1 cellular context compared by ENCODE assay signal in the genomic region with DNA sequence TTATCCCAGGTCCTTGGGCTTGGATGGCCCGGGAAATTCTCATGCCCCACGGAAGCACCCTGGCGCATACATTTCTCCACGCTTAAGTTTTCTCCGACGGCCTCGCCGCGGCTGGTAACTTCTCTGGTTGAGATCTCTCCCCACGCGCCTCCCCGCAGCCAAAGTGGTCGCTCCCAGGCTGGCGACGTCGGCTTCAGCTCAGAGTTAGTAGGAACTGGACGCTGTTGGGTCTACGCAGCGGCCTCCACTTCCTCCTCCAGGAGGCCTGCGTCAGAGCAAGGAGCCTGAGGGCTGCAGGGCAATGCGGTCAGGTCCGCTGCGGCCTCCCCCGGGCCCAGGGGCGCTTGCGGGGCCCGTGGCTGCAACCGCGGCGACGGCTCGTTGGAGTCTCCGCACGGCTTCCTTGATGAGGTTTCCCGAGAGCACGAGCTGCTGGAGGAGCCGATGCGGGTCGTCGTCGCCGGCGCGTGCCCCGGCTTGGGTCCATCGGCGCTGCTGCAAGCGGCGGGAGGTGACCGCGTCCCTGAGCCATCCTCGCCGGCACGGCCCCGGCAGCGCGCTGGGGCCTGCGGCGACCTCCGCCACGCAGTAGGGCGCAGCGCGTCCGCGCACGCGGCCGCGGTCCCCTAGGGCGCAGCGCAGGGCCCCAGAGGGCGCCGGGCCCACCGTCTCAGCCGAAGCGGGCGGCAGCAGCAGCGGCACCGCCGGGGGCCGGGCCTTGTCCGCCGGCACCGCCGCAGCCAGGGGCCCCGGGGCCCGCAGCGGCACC.
TF ChIP-seq lines count a peak whose summit lies in the region.

No MANE protein-coding gene starts in this region.

TF ChIP-seq in SK-N-SH, 30 proteins besides CTCF, POLR2A, EP300 and RAD21 (continued from another document):
- TF ChIP-seq CHD2 (IDR thresholded peaks at IDR 0.05; ENCODE audit: low read length, partially characterized antibody): no peak
- no peak for TF ChIP-seq POLR2AphosphoS5 (IDR thresholded peaks at IDR 0.05; ENCODE audit: low read depth, low read length)
- TF ChIP-seq, protein P1, sequence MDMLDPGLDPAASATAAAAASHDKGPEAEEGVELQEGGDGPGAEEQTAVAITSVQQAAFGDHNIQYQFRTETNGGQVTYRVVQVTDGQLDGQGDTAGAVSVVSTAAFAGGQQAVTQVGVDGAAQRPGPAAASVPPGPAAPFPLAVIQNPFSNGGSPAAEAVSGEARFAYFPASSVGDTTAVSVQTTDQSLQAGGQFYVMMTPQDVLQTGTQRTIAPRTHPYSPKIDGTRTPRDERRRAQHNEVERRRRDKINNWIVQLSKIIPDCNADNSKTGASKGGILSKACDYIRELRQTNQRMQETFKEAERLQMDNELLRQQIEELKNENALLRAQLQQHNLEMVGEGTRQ (IDR thresholded peaks at IDR 0.05; ENCODE audit: borderline replicate concordance, low read depth, low read length): no peak
- TF ChIP-seq, protein P2, sequence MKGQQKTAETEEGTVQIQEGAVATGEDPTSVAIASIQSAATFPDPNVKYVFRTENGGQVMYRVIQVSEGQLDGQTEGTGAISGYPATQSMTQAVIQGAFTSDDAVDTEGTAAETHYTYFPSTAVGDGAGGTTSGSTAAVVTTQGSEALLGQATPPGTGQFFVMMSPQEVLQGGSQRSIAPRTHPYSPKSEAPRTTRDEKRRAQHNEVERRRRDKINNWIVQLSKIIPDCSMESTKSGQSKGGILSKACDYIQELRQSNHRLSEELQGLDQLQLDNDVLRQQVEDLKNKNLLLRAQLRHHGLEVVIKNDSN (IDR thresholded peaks at IDR 0.05; ENCODE audit: borderline replicate concordance, low read depth): no peak
- no peak for TF ChIP-seq GATA2 (CRISPR knock-in tag; IDR thresholded peaks at IDR 0.05)
- TF ChIP-seq FOXM1 (IDR thresholded peaks at IDR 0.05; ENCODE audit: low read depth): no peak
- no peak for TF ChIP-seq EZH2phosphoT487 (IDR thresholded peaks at IDR 0.05; ENCODE audit: borderline replicate concordance, low read depth)
- TF ChIP-seq, protein P3, sequence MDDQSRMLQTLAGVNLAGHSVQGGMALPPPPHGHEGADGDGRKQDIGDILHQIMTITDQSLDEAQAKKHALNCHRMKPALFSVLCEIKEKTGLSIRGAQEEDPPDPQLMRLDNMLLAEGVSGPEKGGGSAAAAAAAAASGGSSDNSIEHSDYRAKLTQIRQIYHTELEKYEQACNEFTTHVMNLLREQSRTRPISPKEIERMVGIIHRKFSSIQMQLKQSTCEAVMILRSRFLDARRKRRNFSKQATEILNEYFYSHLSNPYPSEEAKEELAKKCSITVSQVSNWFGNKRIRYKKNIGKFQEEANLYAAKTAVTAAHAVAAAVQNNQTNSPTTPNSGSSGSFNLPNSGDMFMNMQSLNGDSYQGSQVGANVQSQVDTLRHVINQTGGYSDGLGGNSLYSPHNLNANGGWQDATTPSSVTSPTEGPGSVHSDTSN (IDR thresholded peaks at IDR 0.05): no peak
- TF ChIP-seq GABPA (IDR thresholded peaks at IDR 0.05; ENCODE audit: low read depth): no peak
- no peak for TF ChIP-seq NRF1 (IDR thresholded peaks at IDR 0.05; ENCODE audit: low read depth, low read length)
- TF ChIP-seq RCOR1 (IDR thresholded peaks at IDR 0.05; ENCODE audit: low read length): no peak
- no peak for TF ChIP-seq MEF2A (IDR thresholded peaks at IDR 0.05; ENCODE audit: borderline replicate concordance, low read depth)
- TF ChIP-seq TEAD4 (IDR thresholded peaks at IDR 0.05; ENCODE audit: borderline replicate concordance, insufficient read depth): no peak
- TF ChIP-seq JUND (IDR thresholded peaks at IDR 0.05): no peak
